Comparison of ENCODE assay signal across 8 cellular contexts in genomic region chr10:28532509-28533314, GRCh38. TPM values are rescaled to one million over a fixed set of nuclear protein-coding genes. Genes with fewer than 3 reads are reported as not detected.
DNase-seq lines count a peak whose midpoint lies in the region; ATAC-seq and TF ChIP-seq lines count a peak whose summit lies in the region.

A gene with protein sequence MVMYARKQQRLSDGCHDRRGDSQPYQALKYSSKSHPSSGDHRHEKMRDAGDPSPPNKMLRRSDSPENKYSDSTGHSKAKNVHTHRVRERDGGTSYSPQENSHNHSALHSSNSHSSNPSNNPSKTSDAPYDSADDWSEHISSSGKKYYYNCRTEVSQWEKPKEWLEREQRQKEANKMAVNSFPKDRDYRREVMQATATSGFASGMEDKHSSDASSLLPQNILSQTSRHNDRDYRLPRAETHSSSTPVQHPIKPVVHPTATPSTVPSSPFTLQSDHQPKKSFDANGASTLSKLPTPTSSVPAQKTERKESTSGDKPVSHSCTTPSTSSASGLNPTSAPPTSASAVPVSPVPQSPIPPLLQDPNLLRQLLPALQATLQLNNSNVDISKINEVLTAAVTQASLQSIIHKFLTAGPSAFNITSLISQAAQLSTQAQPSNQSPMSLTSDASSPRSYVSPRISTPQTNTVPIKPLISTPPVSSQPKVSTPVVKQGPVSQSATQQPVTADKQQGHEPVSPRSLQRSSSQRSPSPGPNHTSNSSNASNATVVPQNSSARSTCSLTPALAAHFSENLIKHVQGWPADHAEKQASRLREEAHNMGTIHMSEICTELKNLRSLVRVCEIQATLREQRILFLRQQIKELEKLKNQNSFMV (plus strand): TSS chr10:28533118. CDS start chr10:28533580, 462 bp downstream.

- H3K9ac ChIP-seq in adipocyte (ENCODE audit: low read length), result peak within 1 kb of the TSS; percentile 100

- peak within 1 kb of the TSS; percentile 99 for H3K27ac Mint-ChIP-seq in type B pancreatic cell

- peak; percentile 1 for TF ChIP-seq CTCF in GM12865 (IDR thresholded peaks at IDR 0.05; ENCODE audit: insufficient read depth, low read depth, low read length, missing control alignments)
- peak; percentile 40 for TF ChIP-seq CTCF in type B pancreatic cell (conservative IDR thresholded peaks at IDR 0.05)

- H3K9me3 Mint-ChIP-seq in type B pancreatic cell, result no peaks in the 10 kb centered on the region

- H3K4me3 Mint-ChIP-seq in type B pancreatic cell, result peak within 1 kb of the TSS; percentile 99

- H3K4me1 ChIP-seq in adipocyte (ENCODE audit: control insufficient read depth, insufficient read depth, low read length), result peaks cover 26% of the 10 kb centered on the region

- H3K9me3 ChIP-seq in adipocyte (ENCODE audit: control insufficient read depth, low read length), result no peaks in the 10 kb centered on the region

- no peaks in the 10 kb centered on the region for H3K27me3 ChIP-seq in adipocyte (replicated peaks; ENCODE audit: control insufficient read depth, insufficient read depth, low read length)

- DNase-seq in GM12865 (ENCODE audit: low read depth) (peak; percentile 97), NCI-H1417 treated with DMSO at 0.1 percent for 48 hours (lab: John Stamatoyannopoulos, UW) (peak; percentile 54), SW480 (ENCODE audit: low spot score) (peak; percentile 87), adipocyte (ENCODE audit: low read depth) (peak; percentile 98), cardiac septum (ENCODE audit: low spot score) (peak; percentile 98), pons (ENCODE audit: low spot score) (peak; percentile 92), type B pancreatic cell (ENCODE audit: extremely low spot score, unreplicated experiment) (peak; percentile 98)

- H3K4me3 ChIP-seq in GM12865 (ENCODE audit: low read depth, low read length) (peak within 1 kb of the TSS; percentile 88), adipocyte (ENCODE audit: low read length) (peak within 1 kb of the TSS; percentile 98)

- H3K27me3 Mint-ChIP-seq in type B pancreatic cell, result no peaks in the 10 kb centered on the region

- intact Hi-C loops in cardiac septum (cut with DNase I), result loop anchor here (5.0 to 10.0 kb wide), 2 partner anchors 55 to 98 kb away; no protein-coding TSS in a partner anchor

- peaks cover 25% of the 10 kb centered on the region for H3K36me3 ChIP-seq in adipocyte (ENCODE audit: control insufficient read depth, insufficient read depth, low read length, severe bottlenecking)

- peaks cover 32% of the 10 kb centered on the region for H3K4me1 Mint-ChIP-seq in type B pancreatic cell (ENCODE audit: unreplicated experiment)

- H3K36me3 Mint-ChIP-seq in type B pancreatic cell, result peaks cover 40% of the 10 kb centered on the region

- peak; percentile 82 for ATAC-seq in HG02763 (IDR thresholded peaks at IDR 0.05; ENCODE audit: unreplicated experiment)

RNA-seq across cellular contexts. Expression of the gene that starts here (rescaled TPM):
- 98.9 TPM for total RNA-seq in cardiac septum
- total RNA-seq in type B pancreatic cell (ENCODE audit: low replicate concordance), result 110 and 115 TPM in 2 replicates

Comparison
In these comparisons a context has a peak if more than half of its experiments do, and no peak if none do; other contexts are left out.
1. Peak in every context shown above with its lines: DNase-seq, ATAC-seq and H3K4me3 ChIP-seq.